9 cellular contexts compared by ENCODE assay signal in genomic region chr9:98721643-98722042, GRCh38. TPM values are rescaled to one million over a fixed set of nuclear protein-coding genes. Genes with fewer than 3 reads are reported as not detected.
"Had no signal": no experiment of that assay in that cellular context is flagged by ENCODE, and none has a peak within 500 bp of the region (broad histone marks: within the 10 kb centered on the region; RNA-seq: fewer than 3 reads in every experiment).

No MANE protein-coding gene starts in this region.

- FAIRE-seq: HepG2, HTR-8/SVneo had no signal

- ATAC-seq: HepG2 had no signal

- H3K4me3 Mint-ChIP-seq: IgD-negative memory B cell had no signal

- DNase-seq: IMR-90, KBM-7, KG1 had no signal

- H3K4me2 ChIP-seq: KMS-11 had no signal

- H3K27ac Mint-ChIP-seq: IgD-negative memory B cell had no signal

- H3K9ac ChIP-seq: KMS-11 had no signal

- H3K27ac ChIP-seq: HL-60, KMS-11 had no signal

RNA-seq across cellular contexts. Expression of gene GABBR2, which starts 12.9 kb away (rescaled TPM):
- total RNA-seq: HT-29 had no signal
- polyA plus RNA-seq: HepG2, IgD-negative memory B cell had no signal
